1 cellular context compared by ENCODE assay signal in the genomic region with DNA sequence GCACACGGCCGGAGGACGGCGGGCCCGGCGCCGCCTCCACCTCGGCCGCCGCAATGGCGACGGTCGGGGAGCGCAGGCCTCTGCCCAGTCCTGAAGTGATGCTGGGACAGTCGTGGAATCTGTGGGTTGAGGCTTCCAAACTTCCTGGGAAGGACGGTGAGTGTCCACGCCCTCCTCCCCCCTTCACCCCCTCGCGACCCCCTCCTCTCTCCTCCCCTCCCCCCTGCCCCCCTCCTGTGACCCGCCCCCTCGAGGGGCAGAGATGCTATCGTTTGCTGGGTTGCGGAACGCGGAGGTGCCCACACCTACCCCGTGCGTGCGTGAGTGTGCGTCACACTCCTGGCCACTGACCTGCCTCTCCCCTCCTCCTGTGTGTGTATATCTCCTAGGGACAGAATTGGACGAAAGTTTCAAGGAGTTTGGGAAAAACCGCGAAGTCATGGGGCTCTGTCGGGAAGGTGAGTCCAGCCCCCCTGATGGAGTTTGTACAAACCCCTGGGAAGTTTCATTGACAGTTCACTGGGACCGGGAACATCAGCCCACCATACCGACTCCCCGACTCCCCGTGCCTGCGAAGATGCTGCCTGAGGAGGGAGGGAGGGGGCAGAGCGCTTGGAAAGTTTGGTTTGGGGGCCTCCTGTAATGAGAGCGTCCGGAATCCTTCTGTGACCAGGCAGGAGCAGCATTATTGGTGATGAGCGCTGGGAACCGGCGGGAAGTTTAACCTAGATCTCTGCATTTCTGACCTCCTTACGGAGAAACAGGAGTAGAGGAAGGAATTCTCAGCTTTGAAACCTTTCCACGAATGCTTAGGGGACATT.
A peak's percentile ranks its signal among the peaks of the same experiment; 100 is the strongest.
TF ChIP-seq lines count a peak whose summit lies in the region.

No MANE protein-coding gene starts in this region.

TF ChIP-seq in H1, 55 proteins besides CTCF, POLR2A, EP300 and RAD21:
- TF ChIP-seq SUZ12 (IDR thresholded peaks at IDR 0.05; ENCODE audit: low read length) (0 out of 2 replicates have a peak, but pooled peaks have one; percentile 5), NRF1 (IDR thresholded peaks at IDR 0.05; ENCODE audit: low read depth, low read length) (no peak), YY1 (IDR thresholded peaks at IDR 0.05; ENCODE audit: low read depth, low read length) (peak; percentile 12; the same call in 1 of the 2 replicates), TAF1 (IDR thresholded peaks at IDR 0.05; ENCODE audit: low read depth, low read length) (0 out of 2 replicates have a peak, but pooled peaks have one; percentile 7), POU5F1 (IDR thresholded peaks at IDR 0.05; ENCODE audit: low read depth, low read length) (no peak), RBBP5 (IDR thresholded peaks at IDR 0.05; ENCODE audit: borderline replicate concordance, low read depth, low read length) (peak; percentile 56; the same call in 1 of the 2 replicates), KDM1A (IDR thresholded peaks at IDR 0.05; ENCODE audit: borderline replicate concordance, low read length) (0 out of 2 replicates have a peak, but pooled peaks have one; percentile 20), POLR2AphosphoS5 (IDR thresholded peaks at IDR 0.05; ENCODE audit: low read depth, low read length) (0 out of 2 replicates have a peak, but pooled peaks have one; percentile 24), ASH2L (IDR thresholded peaks at IDR 0.05; ENCODE audit: low read length) (peak; percentile 48), KDM4A (IDR thresholded peaks at IDR 0.05; ENCODE audit: low read depth, low read length, severe bottlenecking) (peak; percentile 40), PHF8 (conservative IDR thresholded peaks at IDR 0.05; ENCODE audit: low read depth, low read length) (no peak)
